ENCODE assay signal across 17 cellular contexts in genomic region chr1:143661418-143662120, GRCh38.
DNase-seq lines count a peak whose midpoint lies in the region; ATAC-seq and TF ChIP-seq lines count a peak whose summit lies in the region.
"Had no signal": no experiment of that assay in that cellular context is flagged by ENCODE, and none has a peak within 500 bp of the region (broad histone marks: within the 10 kb centered on the region; RNA-seq: fewer than 3 reads in every experiment).

No MANE protein-coding gene starts in this region.

- peak overlapping the region in 2 of 3 donors; percentile 18 to 56 for H3K4me3 ChIP-seq in breast epithelium
- peak overlapping the region; percentile 71 for H3K4me3 ChIP-seq in iPS-20b (ENCODE audit: low read length)
- peak overlapping the region; percentile 44 for H3K4me3 ChIP-seq in thoracic aorta
- H3K4me3 ChIP-seq: cardiac muscle cell, uterus had no signal

- TF ChIP-seq CTCF in breast epithelium (IDR thresholded peaks at IDR 0.05) = no peak
- no peak for TF ChIP-seq CTCF in MCF 10A (IDR thresholded peaks at IDR 0.05; ENCODE audit: unreplicated experiment)
- no peak for TF ChIP-seq CTCF in thoracic aorta (IDR thresholded peaks at IDR 0.05)
- no peak for TF ChIP-seq CTCF in nephron progenitor cell (IDR thresholded peaks at IDR 0.05)

- H3K27me3 Mint-ChIP-seq in MCF 10A (ENCODE audit: insufficient read depth, unreplicated experiment) (peaks cover 66% of the 10 kb centered on the region), T-cell (peaks cover 0 to 86% of the 10 kb centered on the region in 2 donors), nephron progenitor cell (ENCODE audit: low read depth, poor library complexity) (peaks cover 3% of the 10 kb centered on the region), immature natural killer cell (ENCODE audit: low read depth in 3 of 3) (peaks cover 8 to 45% (median 11%) of the 10 kb centered on the region in 3 donors)

- no peak overlapping the region for H3K27ac ChIP-seq in breast epithelium
- no peak overlapping the region for H3K27ac ChIP-seq in iPS-20b (ENCODE audit: low read length)
- H3K27ac ChIP-seq in thoracic aorta = no peak overlapping the region
- H3K27ac ChIP-seq: cardiac muscle cell, uterus had no signal

- H3K27ac Mint-ChIP-seq in MCF 10A (ENCODE audit: low read depth, unreplicated experiment) (no peak overlapping the region), T-cell (peak overlapping the region in 1 of 2 donors; percentile 79), nephron progenitor cell (no peak overlapping the region), immature natural killer cell (no peak overlapping the region)
- H3K27ac Mint-ChIP-seq: activated T-helper 2 cell treated with anti-CD3 and anti-CD28 coated beads, Interferon-gamma antibody, Interleukin-2, Interleukin-4, amounts not matched to agents 10 μg/mL and 5 μg/mL and 100 μg/mL, durations not matched to agents 14 hours and 24 hours and 36 hours had no signal

- H3K27me3 ChIP-seq in breast epithelium (peaks cover 0 to 11% of the 10 kb centered on the region in 2 donors), iPS-20b (ENCODE audit: insufficient read depth, low read length) (peaks cover 100% of the 10 kb centered on the region), thoracic aorta (replicated peaks; ENCODE audit: insufficient read depth) (no peaks in the 10 kb centered on the region)
- H3K27me3 ChIP-seq: uterus had no signal

- no peak for DNase-seq in breast epithelium (ENCODE audit: low spot score in 2 of 2)
- no peak for DNase-seq in MCF 10A (ENCODE audit: unreplicated experiment)
- no peak for DNase-seq in T-cell
- DNase-seq in thoracic aorta (ENCODE audit: low spot score) = no peak
- no peak for DNase-seq in nephron progenitor cell
- DNase-seq in immature natural killer cell = no peak
- DNase-seq: activated CD4-positive, CD25-positive, alpha-beta regulatory T cell treated with anti-CD3 and anti-CD28 coated beads, Interleukin-2, amount 50 U/mL, for 72 hours; BE2C; NCI-H2171 treated with DMSO at 0.1 percent for 48 hours; PC-3; stimulated activated CD4-positive, alpha-beta T cell treated with anti-CD3 and anti-CD28 coated beads, Interleukin-12 subunit alpha, Interleukin-12 subunit beta, amount 100 ng/mL, for 4 hours; T-helper 2 cell; uterus had no signal

- BruUV-seq in MCF 10A (replicated peaks; lab: Mats Ljungman, UMichigan) = no TSS peak

- intact Hi-C loops in breast epithelium (cut with DNase I; ENCODE audit: low total_unique reads) (no loop called here), MCF 10A (cut with micrococcal nuclease) (no loop called here)

- H3K4me1 Mint-ChIP-seq in MCF 10A (ENCODE audit: insufficient read depth, unreplicated experiment) = peaks cover 6% of the 10 kb centered on the region
- peaks cover 0 to 14% (median 9%) of the 10 kb centered on the region in 3 donors for H3K4me1 Mint-ChIP-seq in T-cell
- no peaks in the 10 kb centered on the region for H3K4me1 Mint-ChIP-seq in nephron progenitor cell
- H3K4me1 Mint-ChIP-seq in immature natural killer cell = no peaks in the 10 kb centered on the region

- H3K36me3 ChIP-seq in breast epithelium = no peaks in the 10 kb centered on the region
- H3K36me3 ChIP-seq in iPS-20b (ENCODE audit: insufficient read depth, low read depth, low read length) = no peaks in the 10 kb centered on the region
- no peaks in the 10 kb centered on the region for H3K36me3 ChIP-seq in thoracic aorta
- H3K36me3 ChIP-seq: BE2C, cardiac muscle cell, uterus had no signal

- POLR2A ChIA-PET in MCF 10A (lab: Yijun Ruan, JAX) (no interaction called here), T-cell (lab: Charles Lee) (no interaction called here)

- peaks cover 21% of the 10 kb centered on the region for H3K9me3 Mint-ChIP-seq in MCF 10A (ENCODE audit: unreplicated experiment)
- peaks cover 0 to 22% (median 4%) of the 10 kb centered on the region in 3 donors for H3K9me3 Mint-ChIP-seq in T-cell
- peaks cover 96% of the 10 kb centered on the region for H3K9me3 Mint-ChIP-seq in nephron progenitor cell
- H3K9me3 Mint-ChIP-seq in immature natural killer cell = peaks cover 4 to 16% (median 8%) of the 10 kb centered on the region in 6 donors
- H3K9me3 Mint-ChIP-seq: activated T-helper 2 cell treated with anti-CD3 and anti-CD28 coated beads, Interferon-gamma antibody, Interleukin-2, Interleukin-4, amounts not matched to agents 10 μg/mL and 5 μg/mL and 100 μg/mL, durations not matched to agents 14 hours and 24 hours and 36 hours had no signal

- H3K36me3 Mint-ChIP-seq in MCF 10A (ENCODE audit: insufficient read depth, unreplicated experiment) (no peaks in the 10 kb centered on the region), T-cell (no peaks in the 10 kb centered on the region), nephron progenitor cell (ENCODE audit: low read depth) (no peaks in the 10 kb centered on the region), immature natural killer cell (no peaks in the 10 kb centered on the region)

- H3K9me3 ChIP-seq in breast epithelium (peaks cover 0 to 2% of the 10 kb centered on the region in 2 donors), iPS-20b (ENCODE audit: insufficient read depth, low read depth, low read length) (no peaks in the 10 kb centered on the region), thoracic aorta (no peaks in the 10 kb centered on the region)
- H3K9me3 ChIP-seq: BE2C, uterus had no signal

- TF ChIP-seq POLR2A in breast epithelium (IDR thresholded peaks at IDR 0.05) = no peak

- H3K4me1 ChIP-seq in breast epithelium (no peaks in the 10 kb centered on the region), iPS-20b (ENCODE audit: insufficient read depth, low read length) (no peaks in the 10 kb centered on the region), thoracic aorta (ENCODE audit: control insufficient read depth in 1 of 2, low read depth in 2 of 2) (peaks cover 0 to 5% of the 10 kb centered on the region in 2 donors)
- H3K4me1 ChIP-seq: BE2C, uterus had no signal

- H3K9ac ChIP-seq in iPS-20b (ENCODE audit: low read depth, low read length) = no peak overlapping the region

- ATAC-seq in T-cell (replicated peaks in 1 of 4) (no peak), thoracic aorta (ENCODE audit: insufficient number of reproducible peaks, low FRiP score, low read depth) (no peak), HG03095 (IDR thresholded peaks at IDR 0.05; ENCODE audit: unreplicated experiment) (no peak)
- ATAC-seq: PC-3 had no signal

- CTCF ChIA-PET in MCF 10A (lab: Yijun Ruan, JAX) (no interaction called here), T-cell (lab: Charles Lee) (no interaction called here)

- H3K4me3 Mint-ChIP-seq in MCF 10A (ENCODE audit: unreplicated experiment) = no peak overlapping the region
- H3K4me3 Mint-ChIP-seq in T-cell = peak overlapping the region in 2 of 3 donors; percentile 4 to 46
- H3K4me3 Mint-ChIP-seq in nephron progenitor cell = no peak overlapping the region
- H3K4me3 Mint-ChIP-seq in immature natural killer cell = peak overlapping the region in 1 of 5 donors; percentile 1

Comparison
In these comparisons a context has a peak if more than half of its experiments do, and no peak if none do; other contexts are left out.
1. H3K4me3 Mint-ChIP-seq: peak in T-cell (2 of 3); none in MCF 10A (single experiment) and nephron progenitor cell (single experiment).
2. Peak in every context shown above with its lines, with median percentiles within 50 percentile points of each other: H3K4me3 ChIP-seq.